Comparison of ENCODE assay signal across 2 cellular contexts in genomic region chr17:60769327-60769726, GRCh38.
TF ChIP-seq lines count a peak whose summit lies in the region.

No MANE protein-coding gene starts in this region.

TF ChIP-seq in HEK293, 187 proteins besides CTCF, POLR2A, EP300 and RAD21:
- TF ChIP-seq GLIS1 (tag by site-specific recombination; IDR thresholded peaks at IDR 0.05): 0 out of 2 replicates have a peak, but pooled peaks have one; percentile 20
- TF ChIP-seq, protein P1, sequence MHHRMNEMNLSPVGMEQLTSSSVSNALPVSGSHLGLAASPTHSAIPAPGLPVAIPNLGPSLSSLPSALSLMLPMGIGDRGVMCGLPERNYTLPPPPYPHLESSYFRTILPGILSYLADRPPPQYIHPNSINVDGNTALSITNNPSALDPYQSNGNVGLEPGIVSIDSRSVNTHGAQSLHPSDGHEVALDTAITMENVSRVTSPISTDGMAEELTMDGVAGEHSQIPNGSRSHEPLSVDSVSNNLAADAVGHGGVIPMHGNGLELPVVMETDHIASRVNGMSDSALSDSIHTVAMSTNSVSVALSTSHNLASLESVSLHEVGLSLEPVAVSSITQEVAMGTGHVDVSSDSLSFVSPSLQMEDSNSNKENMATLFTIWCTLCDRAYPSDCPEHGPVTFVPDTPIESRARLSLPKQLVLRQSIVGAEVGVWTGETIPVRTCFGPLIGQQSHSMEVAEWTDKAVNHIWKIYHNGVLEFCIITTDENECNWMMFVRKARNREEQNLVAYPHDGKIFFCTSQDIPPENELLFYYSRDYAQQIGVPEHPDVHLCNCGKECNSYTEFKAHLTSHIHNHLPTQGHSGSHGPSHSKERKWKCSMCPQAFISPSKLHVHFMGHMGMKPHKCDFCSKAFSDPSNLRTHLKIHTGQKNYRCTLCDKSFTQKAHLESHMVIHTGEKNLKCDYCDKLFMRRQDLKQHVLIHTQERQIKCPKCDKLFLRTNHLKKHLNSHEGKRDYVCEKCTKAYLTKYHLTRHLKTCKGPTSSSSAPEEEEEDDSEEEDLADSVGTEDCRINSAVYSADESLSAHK (tag by site-specific recombination; IDR thresholded peaks at IDR 0.05): no peak

TF ChIP-seq in H1, 55 proteins besides CTCF, POLR2A, EP300 and RAD21:
- TF ChIP-seq E2F6 (IDR thresholded peaks at IDR 0.05) (no peak), CHD2 (IDR thresholded peaks at IDR 0.05; ENCODE audit: low read length) (no peak), PHF8 (conservative IDR thresholded peaks at IDR 0.05; ENCODE audit: low read depth, low read length) (no peak), EZH2 (IDR thresholded peaks at IDR 0.05; ENCODE audit: low read depth, low read length, severe bottlenecking) (no peak), CEBPB (IDR thresholded peaks at IDR 0.05; ENCODE audit: low read depth, low read length) (no peak), YY1 (IDR thresholded peaks at IDR 0.05; ENCODE audit: low read depth, low read length) (no peak)
- TF ChIP-seq, protein P2, sequence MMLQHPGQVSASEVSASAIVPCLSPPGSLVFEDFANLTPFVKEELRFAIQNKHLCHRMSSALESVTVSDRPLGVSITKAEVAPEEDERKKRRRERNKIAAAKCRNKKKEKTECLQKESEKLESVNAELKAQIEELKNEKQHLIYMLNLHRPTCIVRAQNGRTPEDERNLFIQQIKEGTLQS (IDR thresholded peaks at IDR 0.05; ENCODE audit: insufficient read depth, low read depth, low read length): no peak
